Comparison of ENCODE assay signal across 15 cellular contexts in genomic region chr6:1389791-1390070, GRCh38. TPM values are rescaled to one million over a fixed set of nuclear protein-coding genes. Genes with fewer than 3 reads are reported as not detected.
DNase-seq lines count a peak whose midpoint lies in the region; ATAC-seq, FAIRE-seq and TF ChIP-seq lines count a peak whose summit lies in the region.
"Had no signal": no experiment of that assay in that cellular context is flagged by ENCODE, and none has a peak within 500 bp of the region (broad histone marks: within the 10 kb centered on the region; RNA-seq: fewer than 3 reads in every experiment).

No MANE protein-coding gene starts in this region.

- peaks cover 17% of the 10 kb centered on the region for H3K9me3 Mint-ChIP-seq in astrocyte (ENCODE audit: unreplicated experiment)
- H3K9me3 Mint-ChIP-seq in activated T-cell treated with anti-CD3 and anti-CD28 coated beads, Interleukin-2, amount 50 U/mL, for 24 hours = no peaks in the 10 kb centered on the region
- H3K9me3 Mint-ChIP-seq: naive thymus-derived CD8-positive, alpha-beta T cell had no signal

- H3K4me3 ChIP-seq in HAP-1 = peak overlapping the region; percentile 58; the same call in 1 of the 2 replicates
- no peak overlapping the region for H3K4me3 ChIP-seq in astrocyte (ENCODE audit: insufficient read depth, low read depth, low read length)
- H3K4me3 ChIP-seq in mesodermal cell (ENCODE audit: extremely low read depth, insufficient read depth, low read length, poor library complexity, severe bottlenecking) = peak overlapping the region; percentile 41
- peak overlapping the region; percentile 51 for H3K4me3 ChIP-seq in suprapubic skin

- H3K4me1 ChIP-seq in HAP-1 (peaks cover 18% of the 10 kb centered on the region), astrocyte (ENCODE audit: insufficient read depth, low read length) (peaks cover 13% of the 10 kb centered on the region), mesodermal cell (ENCODE audit: control insufficient read depth, insufficient read depth, low read length, poor library complexity, severe bottlenecking) (peaks cover 43% of the 10 kb centered on the region), suprapubic skin (peaks cover 49% of the 10 kb centered on the region)

- FAIRE-seq in astrocyte (lab: Jason Lieb, UNC) = no peak
- FAIRE-seq: D721Med had no signal

- H3K36me3 ChIP-seq in HAP-1 (replicated peaks) = no peaks in the 10 kb centered on the region
- H3K36me3 ChIP-seq in astrocyte (ENCODE audit: insufficient read depth, low read length) = no peaks in the 10 kb centered on the region
- H3K36me3 ChIP-seq in mesodermal cell (ENCODE audit: control insufficient read depth, insufficient read depth, low read length) = peaks cover under 1% of the 10 kb centered on the region
- H3K36me3 ChIP-seq in suprapubic skin = no peaks in the 10 kb centered on the region

- no peaks in the 10 kb centered on the region for H3K36me3 Mint-ChIP-seq in astrocyte (ENCODE audit: low read depth, unreplicated experiment)
- H3K36me3 Mint-ChIP-seq in activated T-cell treated with anti-CD3 and anti-CD28 coated beads, Interleukin-2, amount 50 U/mL, for 24 hours (ENCODE audit: low read depth) = no peaks in the 10 kb centered on the region

- no peak overlapping the region for H3K4me3 Mint-ChIP-seq in astrocyte (ENCODE audit: unreplicated experiment)
- no peak overlapping the region for H3K4me3 Mint-ChIP-seq in activated T-cell treated with anti-CD3 and anti-CD28 coated beads, Interleukin-2, amount 50 U/mL, for 24 hours

- in situ Hi-C loops in HAP-1 (cut with MboI; ENCODE audit: low sequenced_read_pairs) = loop anchor here (25.0 kb wide), 2 partner anchors 602 to 802 kb away; no protein-coding TSS in a partner anchor

- TF ChIP-seq CTCF in astrocyte (IDR thresholded peaks at IDR 0.05; ENCODE audit: insufficient read depth, low read depth, low read length) = no peak
- no peak for TF ChIP-seq CTCF in suprapubic skin (IDR thresholded peaks at IDR 0.05)

- H3K27ac ChIP-seq in astrocyte (ENCODE audit: low read depth, low read length) = no peak overlapping the region
- no peak overlapping the region for H3K27ac ChIP-seq in mesodermal cell (ENCODE audit: low read depth, low read length, severe bottlenecking)
- H3K27ac ChIP-seq in suprapubic skin = no peak overlapping the region

- H3K9ac ChIP-seq in astrocyte (ENCODE audit: low read length) = no peak overlapping the region

- H3K79me2 ChIP-seq in astrocyte (ENCODE audit: insufficient read depth, low read length) = no peaks in the 10 kb centered on the region

- no peak for TF ChIP-seq POLR2A in suprapubic skin (IDR thresholded peaks at IDR 0.05)

- H3K4me1 Mint-ChIP-seq in astrocyte (ENCODE audit: low read depth, unreplicated experiment) = peaks cover 6% of the 10 kb centered on the region
- peaks cover 37% of the 10 kb centered on the region for H3K4me1 Mint-ChIP-seq in activated T-cell treated with anti-CD3 and anti-CD28 coated beads, Interleukin-2, amount 50 U/mL, for 24 hours (ENCODE audit: low read depth)

- DNase-seq in HAP-1 (ENCODE audit: low spot score in 2 of 2) (no peak), astrocyte (ENCODE audit: low read depth) (no peak), suprapubic skin (ENCODE audit: low spot score in 2 of 2) (no peak), RPMI8226 (no peak), NCI-H1417 (lab: John Stamatoyannopoulos, UW) (no peak)
- no peak for DNase-seq in activated T-cell treated with anti-CD3 and anti-CD28 coated beads, Interleukin-2, amount 50 U/mL, for 24 hours
- DNase-seq: activated effector memory CD4-positive, alpha-beta T cell treated with anti-CD3 and anti-CD28 coated beads, Interleukin-2, amount 50 U/mL, for 16 hours; central memory CD4-positive, alpha-beta T cell; MM.1S; naive thymus-derived CD8-positive, alpha-beta T cell; stimulated activated naive CD4-positive, alpha-beta T cell treated with Interleukin-2 at 50 U/mL for 16 hours had no signal

- TF ChIP-seq EP300 in suprapubic skin (IDR thresholded peaks at IDR 0.05) = no peak

- H2AFZ ChIP-seq in astrocyte (ENCODE audit: low read depth, low read length) = no peak overlapping the region

- peaks cover 71% of the 10 kb centered on the region for H3K27me3 Mint-ChIP-seq in astrocyte (ENCODE audit: low read depth, unreplicated experiment)
- H3K27me3 Mint-ChIP-seq in activated T-cell treated with anti-CD3 and anti-CD28 coated beads, Interleukin-2, amount 50 U/mL, for 24 hours = peaks cover 83% of the 10 kb centered on the region

- 1% methylated on average over 16 to 23 of the region's 50 CpGs for WGBS in mesodermal cell (ENCODE audit: insufficient coverage in 2 of 2), 2 experiments
- WGBS in suprapubic skin = 4% methylated on average over 9 of the region's 50 CpGs

- H3K27ac Mint-ChIP-seq in astrocyte (ENCODE audit: unreplicated experiment) = no peak overlapping the region
- H3K27ac Mint-ChIP-seq in activated T-cell treated with anti-CD3 and anti-CD28 coated beads, Interleukin-2, amount 50 U/mL, for 24 hours = no peak overlapping the region

- no peak for ATAC-seq in HG02642 (IDR thresholded peaks at IDR 0.05; ENCODE audit: poor library complexity, unreplicated experiment)

- peaks cover 37% of the 10 kb centered on the region for H4K20me1 ChIP-seq in astrocyte (ENCODE audit: insufficient read depth, low read length)

- no peaks in the 10 kb centered on the region for H3K9me3 ChIP-seq in HAP-1
- no peaks in the 10 kb centered on the region for H3K9me3 ChIP-seq in astrocyte (ENCODE audit: insufficient read depth, low read depth, low read length)
- no peaks in the 10 kb centered on the region for H3K9me3 ChIP-seq in mesodermal cell (ENCODE audit: control insufficient read depth, low read length)
- no peaks in the 10 kb centered on the region for H3K9me3 ChIP-seq in suprapubic skin

- H3K4me2 ChIP-seq in astrocyte (ENCODE audit: low read length) = peak overlapping the region; percentile 82

- H3K27me3 ChIP-seq in HAP-1 (ENCODE audit: low read depth) (no peaks in the 10 kb centered on the region), astrocyte (ENCODE audit: insufficient read depth, low read length) (peaks cover 82% of the 10 kb centered on the region), suprapubic skin (peaks cover 100% of the 10 kb centered on the region)

RNA-seq across cellular contexts. Expression of gene FOXF2, which starts 0.4 kb away (rescaled TPM):
- total RNA-seq in astrocyte = 0.46 and 0.61 TPM in 2 replicates
- 3.4 TPM for polyA plus RNA-seq in mesodermal cell (2013, experiment 1 of 2)
- polyA plus RNA-seq in mesodermal cell (2013, experiment 2 of 2) = 3.6 TPM
- 1 to 10 TPM in 2 of 4 donors, under 1 TPM in 2; 0.25 to 3.0 (median 0.99) TPM for total RNA-seq in suprapubic skin
- total RNA-seq: naive thymus-derived CD8-positive, alpha-beta T cell; T-helper 1 cell treated with Interleukin-12 subunit alpha and Interleukin-12 subunit beta and Interleukin-4 antibody, amounts not matched to agents 30 ng/mL and 1 ng/mL, for 36 hours had no signal
- polyA plus RNA-seq: naive thymus-derived CD8-positive, alpha-beta T cell had no signal
